Comparison of ENCODE assay signal across 10 cellular contexts in the genomic region with DNA sequence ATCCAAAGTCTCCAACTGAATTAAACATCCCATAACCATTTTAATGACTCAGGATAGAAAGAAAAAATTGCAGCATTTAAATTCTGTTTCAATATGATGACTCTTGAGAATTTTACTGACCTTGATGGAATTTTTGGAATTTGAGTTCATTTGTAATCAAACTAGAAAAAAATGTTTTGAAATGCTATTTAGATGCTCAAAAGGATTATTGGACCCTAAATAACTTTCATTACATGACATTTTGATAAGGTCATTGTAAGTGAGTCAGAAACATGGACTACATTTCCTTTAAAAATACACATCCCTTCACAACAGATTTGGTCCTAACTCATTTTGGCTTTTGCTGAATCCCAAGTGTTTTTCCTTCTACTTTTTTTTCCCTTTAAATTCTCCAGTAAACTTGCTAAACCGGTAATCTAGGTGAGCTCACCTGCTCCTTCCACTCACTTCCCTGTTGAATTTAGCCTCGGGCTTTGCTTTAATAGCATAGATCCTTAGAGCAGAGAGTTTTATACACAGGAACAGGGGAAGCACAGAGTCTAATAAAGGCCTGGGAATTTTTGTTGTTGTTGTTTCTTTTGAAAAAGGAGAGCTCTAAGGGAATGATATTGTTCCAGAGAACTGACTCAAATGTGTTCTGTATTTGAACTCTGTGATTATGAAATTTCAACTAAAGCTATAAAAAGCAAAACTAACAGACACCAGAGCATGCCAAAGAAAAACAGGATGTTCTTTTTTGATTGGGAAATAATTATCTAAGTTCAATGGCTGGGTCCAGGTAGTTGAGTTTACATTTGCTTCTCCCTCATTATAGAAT.
DNase-seq lines count a peak whose midpoint lies in the region; ATAC-seq, FAIRE-seq and TF ChIP-seq lines count a peak whose summit lies in the region.
"Had no signal": no experiment of that assay in that cellular context is flagged by ENCODE, and none has a peak within 500 bp of the region (broad histone marks: within the 10 kb centered on the region; RNA-seq: fewer than 3 reads in every experiment).

No MANE protein-coding gene starts in this region.

- POLR2A ChIA-PET in HepG2 (lab: Yijun Ruan, JAX) (no interaction called here), MCF 10A (lab: Yijun Ruan, JAX) (interaction anchor here (0.6 to 2.2 kb wide), 10 partner anchors 9 to 1089 kb away, joined by 3 to 16 read pairs (median 4); a partner anchor contains a TSS)

- no peak for ATAC-seq in HepG2
- peak; percentile 92 for ATAC-seq in left lung
- ATAC-seq in HG03342 (IDR thresholded peaks at IDR 0.05; ENCODE audit: unreplicated experiment) = no peak

- no peaks in the 10 kb centered on the region for H3K36me3 Mint-ChIP-seq in MCF 10A (ENCODE audit: insufficient read depth, unreplicated experiment)
- H3K36me3 Mint-ChIP-seq: CD4-positive, CD25-positive, alpha-beta regulatory T cell had no signal

- H3K27me3 ChIP-seq in liver (ENCODE audit: control insufficient read depth in 4 of 4, insufficient read depth in 4 of 4, low read length in 3 of 4) = no peaks in the 10 kb centered on the region
- no peaks in the 10 kb centered on the region for H3K27me3 ChIP-seq in HepG2 (ENCODE audit: control insufficient read depth in 1 of 2, insufficient read depth in 2 of 2, low read length in 2 of 2)
- H3K27me3 ChIP-seq in left lung = no peaks in the 10 kb centered on the region

- no peak overlapping the region for H3K4me2 ChIP-seq in HepG2 (ENCODE audit: low read depth, low read length)

- H3K9ac ChIP-seq in liver (ENCODE audit: low read depth in 1 of 2, low read length in 2 of 2) (peak overlapping the region in 1 of 2 donors; percentile 81), HepG2 (ENCODE audit: insufficient read depth, low read depth, low read length) (no peak overlapping the region)

- no peak overlapping the region for H2AFZ ChIP-seq in HepG2 (ENCODE audit: low read length)

- H4K20me1 ChIP-seq in HepG2 (ENCODE audit: insufficient read depth, low read length) = no peaks in the 10 kb centered on the region

- TF ChIP-seq RAD21 in liver (IDR thresholded peaks at IDR 0.05) (peak; percentile 50 to 54), HepG2 (CRISPR knock-in tag; IDR thresholded peaks at IDR 0.05) (no peak)

- 11% methylated on average over 2 of the region's 2 CpGs for WGBS in liver
- 11% methylated on average over 2 of the region's 2 CpGs for WGBS in HepG2 (ENCODE audit: low lambda C conversion rate)

- intact Hi-C loops in HepG2 (cut with micrococcal nuclease; ENCODE audit: unreplicated experiment) (no loop called here), MCF 10A (cut with micrococcal nuclease) (no loop called here), left lung (cut with DNase I) (no loop called here)

- H3K79me2 ChIP-seq in HepG2 (ENCODE audit: insufficient read depth, low read length) = no peaks in the 10 kb centered on the region

- no peaks in the 10 kb centered on the region for H3K27me3 Mint-ChIP-seq in MCF 10A (ENCODE audit: insufficient read depth, unreplicated experiment)
- H3K27me3 Mint-ChIP-seq: CD4-positive, CD25-positive, alpha-beta regulatory T cell had no signal

- peaks cover 0 to 3% (median under 1%) of the 10 kb centered on the region in 4 donors for H3K9me3 ChIP-seq in liver (ENCODE audit: control insufficient read depth in 4 of 4, low read length in 3 of 4)
- peaks cover 55% of the 10 kb centered on the region for H3K9me3 ChIP-seq in HepG2 (ENCODE audit: low read length)
- peaks cover under 1 to 5% of the 10 kb centered on the region in 2 donors for H3K9me3 ChIP-seq in left lung

- H3K36me3 ChIP-seq in liver (ENCODE audit: control insufficient read depth in 4 of 4, insufficient read depth in 3 of 4, low read depth in 1 of 4, low read length in 3 of 4) (no peaks in the 10 kb centered on the region), HepG2 (replicated peaks in 1 of 2; ENCODE audit: control insufficient read depth in 1 of 2, insufficient read depth in 2 of 2, low read length in 2 of 2) (no peaks in the 10 kb centered on the region), left lung (no peaks in the 10 kb centered on the region)

- H3K4me3 ChIP-seq in liver (ENCODE audit: low read depth in 1 of 3, low read length in 3 of 3) = no peak overlapping the region
- H3K4me3 ChIP-seq in HepG2 (replicated peaks in 1 of 3; ENCODE audit: insufficient read depth in 1 of 3, low read depth in 2 of 3, low read length in 3 of 3) = no peak overlapping the region
- H3K4me3 ChIP-seq in left lung = no peak overlapping the region

- CTCF ChIA-PET in HepG2 (lab: Yijun Ruan, JAX; ENCODE audit: low intra/inter-chr PET ratio, low total read pairs) = no interaction called here
- CTCF ChIA-PET in MCF 10A (lab: Yijun Ruan, JAX) = interaction anchor here (0.6 to 1.1 kb wide), 2 partner anchors 19 to 459 kb away, joined by 3 to 4 read pairs; no protein-coding TSS in a partner anchor

- in situ Hi-C loops in HepG2 (cut with HindIII; ENCODE audit: extremely low pct_ligation_motif_present, low pct_unique_long_range_greater_than_20kb) = no loop called here

- H3K4me3 Mint-ChIP-seq in MCF 10A (ENCODE audit: unreplicated experiment) = no peak overlapping the region
- H3K4me3 Mint-ChIP-seq: activated CD4-positive, alpha-beta T cell treated with anti-CD3 and anti-CD28 coated beads, Interleukin-2, amount 10 ng/mL, durations not matched to agents 24 days and 14 days; CD4-positive, CD25-positive, alpha-beta regulatory T cell had no signal

- TF ChIP-seq CTCF in liver (IDR thresholded peaks at IDR 0.05; ENCODE audit: low read depth, low read length, missing input control) (no peak), HepG2 (CRISPR knock-in tag; IDR thresholded peaks at IDR 0.05) (no peak), MCF 10A (IDR thresholded peaks at IDR 0.05; ENCODE audit: unreplicated experiment) (no peak), left lung (IDR thresholded peaks at IDR 0.05) (no peak)

- BruUV-seq in HepG2 (replicated peaks; lab: Mats Ljungman, UMichigan) = no TSS peak
- no TSS peak for BruUV-seq in MCF 10A (replicated peaks; lab: Mats Ljungman, UMichigan)

- peak overlapping the region; percentile 47 for H3K27ac Mint-ChIP-seq in MCF 10A (ENCODE audit: low read depth, unreplicated experiment)
- H3K27ac Mint-ChIP-seq: activated CD4-positive, alpha-beta T cell treated with anti-CD3 and anti-CD28 coated beads, Interleukin-2, amount 10 ng/mL, durations not matched to agents 24 days and 14 days; CD4-positive, CD25-positive, alpha-beta regulatory T cell had no signal

- H3K4me1 Mint-ChIP-seq in MCF 10A (ENCODE audit: insufficient read depth, unreplicated experiment) = peaks cover 16% of the 10 kb centered on the region
- H3K4me1 Mint-ChIP-seq: activated CD4-positive, alpha-beta T cell treated with anti-CD3 and anti-CD28 coated beads, Interleukin-2, amount 10 ng/mL, durations not matched to agents 24 days and 14 days; CD4-positive, CD25-positive, alpha-beta regulatory T cell had no signal

- peaks cover 8% of the 10 kb centered on the region for H3K9me3 Mint-ChIP-seq in MCF 10A (ENCODE audit: unreplicated experiment)
- H3K9me3 Mint-ChIP-seq: activated CD4-positive, alpha-beta T cell treated with anti-CD3 and anti-CD28 coated beads, Interleukin-2, amount 10 ng/mL, durations not matched to agents 24 days and 14 days had no signal

- peaks cover 6 to 39% (median 25%) of the 10 kb centered on the region in 4 donors for H3K4me1 ChIP-seq in liver (ENCODE audit: control insufficient read depth in 4 of 4, insufficient read depth in 4 of 4, low read length in 3 of 4)
- H3K4me1 ChIP-seq in HepG2 (ENCODE audit: insufficient read depth, low read length) = no peaks in the 10 kb centered on the region
- H3K4me1 ChIP-seq in left lung = peaks cover 5 to 13% of the 10 kb centered on the region in 2 donors

- TF ChIP-seq EP300 in HepG2 (IDR thresholded peaks at IDR 0.05; ENCODE audit: low read depth in 2 of 2, low read length in 2 of 2) (no peak), HepG2 (CRISPR knock-in tag; IDR thresholded peaks at IDR 0.05; ENCODE audit: borderline replicate concordance) (no peak)

- H3K27ac ChIP-seq in liver (ENCODE audit: low read depth in 1 of 2, low read length in 2 of 2) = peak overlapping the region; percentile 90 to 91
- no peak overlapping the region for H3K27ac ChIP-seq in HepG2 (ENCODE audit: extremely low read length, insufficient read depth, low read length)
- H3K27ac ChIP-seq in left lung = peak overlapping the region in 1 of 2 donors; percentile 73

- DNase-seq in HepG2 (ENCODE audit: low spot score) (no peak), MCF 10A (ENCODE audit: unreplicated experiment) (peak; percentile 75), left lung (no peak), cortex of kidney (lab: John Stamatoyannopoulos, UW) (no peak), HK-2 (ENCODE audit: unreplicated experiment) (no peak), putamen (ENCODE audit: low spot score) (no peak)
- DNase-seq: activated CD4-positive, alpha-beta T cell treated with anti-CD3 and anti-CD28 coated beads, Interleukin-2, amount 10 ng/mL, durations not matched to agents 24 days and 14 days; CD4-positive, CD25-positive, alpha-beta regulatory T cell had no signal

- no peak for FAIRE-seq in HepG2 (lab: Jason Lieb, UNC)

- TF ChIP-seq POLR2A in HepG2 (IDR thresholded peaks at IDR 0.05; ENCODE audit: insufficient read depth in 1 of 2, low read depth in 2 of 2, low read length in 2 of 2) = no peak

TF ChIP-seq in HepG2, 621 proteins besides CTCF, POLR2A, EP300 and RAD21 (continues in another document):
- TF ChIP-seq HNF4G (IDR thresholded peaks at IDR 0.05; ENCODE audit: borderline replicate concordance, low read depth, low read length) (no peak), HNF4G (CRISPR knock-in tag; IDR thresholded peaks at IDR 0.05; ENCODE audit: borderline replicate concordance, low read depth) (no peak), HOXA9 (CRISPR knock-in tag; IDR thresholded peaks at IDR 0.05; ENCODE audit: borderline replicate concordance) (no peak), ZNF337 (CRISPR knock-in tag; IDR thresholded peaks at IDR 0.05; ENCODE audit: borderline replicate concordance, low read depth) (no peak), ZFP36 (IDR thresholded peaks at IDR 0.05; ENCODE audit: borderline replicate concordance, low read depth, low read length, partially characterized antibody) (no peak), ZNF160 (CRISPR knock-in tag; IDR thresholded peaks at IDR 0.05) (no peak)
- TF ChIP-seq, protein P1, sequence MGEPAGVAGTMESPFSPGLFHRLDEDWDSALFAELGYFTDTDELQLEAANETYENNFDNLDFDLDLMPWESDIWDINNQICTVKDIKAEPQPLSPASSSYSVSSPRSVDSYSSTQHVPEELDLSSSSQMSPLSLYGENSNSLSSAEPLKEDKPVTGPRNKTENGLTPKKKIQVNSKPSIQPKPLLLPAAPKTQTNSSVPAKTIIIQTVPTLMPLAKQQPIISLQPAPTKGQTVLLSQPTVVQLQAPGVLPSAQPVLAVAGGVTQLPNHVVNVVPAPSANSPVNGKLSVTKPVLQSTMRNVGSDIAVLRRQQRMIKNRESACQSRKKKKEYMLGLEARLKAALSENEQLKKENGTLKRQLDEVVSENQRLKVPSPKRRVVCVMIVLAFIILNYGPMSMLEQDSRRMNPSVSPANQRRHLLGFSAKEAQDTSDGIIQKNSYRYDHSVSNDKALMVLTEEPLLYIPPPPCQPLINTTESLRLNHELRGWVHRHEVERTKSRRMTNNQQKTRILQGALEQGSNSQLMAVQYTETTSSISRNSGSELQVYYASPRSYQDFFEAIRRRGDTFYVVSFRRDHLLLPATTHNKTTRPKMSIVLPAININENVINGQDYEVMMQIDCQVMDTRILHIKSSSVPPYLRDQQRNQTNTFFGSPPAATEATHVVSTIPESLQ (CRISPR knock-in tag; conservative IDR thresholded peaks at IDR 0.05) = no peak
